ENCODE assay signal across 9 cellular contexts in the genomic region with DNA sequence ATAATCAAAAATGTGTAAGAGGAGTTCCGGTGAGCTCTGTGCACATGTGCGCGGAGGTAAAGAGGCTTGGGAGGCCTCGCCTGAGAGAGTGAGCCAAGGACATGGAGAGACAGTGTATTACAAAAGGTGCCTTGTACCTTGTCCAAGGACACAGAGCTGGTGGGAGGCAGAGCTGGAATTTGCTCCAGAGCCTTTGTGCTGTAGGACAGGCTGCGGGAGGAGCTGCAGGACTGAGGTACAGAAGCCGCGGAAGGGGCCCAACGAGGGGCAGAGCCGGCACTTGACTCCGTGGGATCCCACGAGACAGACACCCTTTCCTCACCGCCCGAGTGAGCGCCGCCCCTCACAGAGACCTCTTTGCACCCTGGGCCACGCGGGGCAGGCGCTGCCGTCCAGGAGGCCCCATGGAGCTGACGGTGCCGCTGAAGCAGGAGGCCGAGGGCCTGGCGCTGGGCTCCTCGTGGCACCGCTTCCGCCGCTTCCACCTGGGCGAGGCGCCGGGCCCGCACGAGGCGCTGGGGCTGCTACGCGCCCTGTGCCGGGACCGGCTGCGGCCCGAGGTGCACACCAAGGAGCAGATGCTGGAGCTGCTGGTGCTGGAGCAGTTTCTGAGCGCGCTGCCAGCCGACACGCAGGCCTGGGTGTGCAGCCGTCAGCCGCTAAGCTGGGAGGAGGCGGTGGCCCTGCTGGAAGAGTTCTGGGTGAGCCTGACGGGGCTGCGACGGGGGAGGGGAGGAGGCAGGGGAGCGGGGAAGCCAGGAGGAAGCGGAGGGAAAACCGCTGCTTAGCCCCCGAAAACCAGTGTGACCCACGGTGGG.
DNase-seq lines count a peak whose midpoint lies in the region; FAIRE-seq lines count a peak whose summit lies in the region.
"Had no signal": no experiment of that assay in that cellular context is flagged by ENCODE, and none has a peak within 500 bp of the region (broad histone marks: within the 10 kb centered on the region; RNA-seq: fewer than 3 reads in every experiment).

No MANE protein-coding gene starts in this region.

- peaks cover 30% of the 10 kb centered on the region for H3K4me1 Mint-ChIP-seq in activated naive CD4-positive, alpha-beta T cell treated with anti-CD3 and anti-CD28 coated beads, Interleukin-2, amount 10 ng/mL, durations not matched to agents 7 days and 5 days

- peak overlapping the region; percentile 8 for H3K4me3 Mint-ChIP-seq in activated naive CD4-positive, alpha-beta T cell treated with anti-CD3 and anti-CD28 coated beads, Interleukin-2, amount 10 ng/mL, durations not matched to agents 7 days and 5 days

- no peaks in the 10 kb centered on the region for H3K9me3 Mint-ChIP-seq in activated naive CD4-positive, alpha-beta T cell treated with anti-CD3 and anti-CD28 coated beads, Interleukin-2, amount 10 ng/mL, durations not matched to agents 7 days and 5 days

- peaks cover 10% of the 10 kb centered on the region for H3K27me3 Mint-ChIP-seq in activated naive CD4-positive, alpha-beta T cell treated with anti-CD3 and anti-CD28 coated beads, Interleukin-2, amount 10 ng/mL, durations not matched to agents 7 days and 5 days

- H3K36me3 Mint-ChIP-seq in activated naive CD4-positive, alpha-beta T cell treated with anti-CD3 and anti-CD28 coated beads, Interleukin-2, amount 10 ng/mL, durations not matched to agents 7 days and 5 days, result no peaks in the 10 kb centered on the region

- H3K27ac Mint-ChIP-seq in activated naive CD4-positive, alpha-beta T cell treated with anti-CD3 and anti-CD28 coated beads, Interleukin-2, amount 10 ng/mL, durations not matched to agents 7 days and 5 days, result peak overlapping the region; percentile 33

- peak; percentile 38 for DNase-seq in activated naive CD4-positive, alpha-beta T cell treated with anti-CD3 and anti-CD28 coated beads, Interleukin-2, amount 10 ng/mL, durations not matched to agents 7 days and 5 days
- DNase-seq in activated naive CD4-positive, alpha-beta T cell (lab: John Stamatoyannopoulos, UW), result no peak
- peak; percentile 10 for DNase-seq in dermis blood vessel endothelial cell
- DNase-seq in lung microvascular endothelial cell (ENCODE audit: low read depth in 2 of 2), result peak; percentile 7 to 17
- peak; percentile 53 for DNase-seq in ureter (ENCODE audit: low spot score)
- no peak for DNase-seq in dedifferentiated amniotic fluid mesenchymal stem cell (ENCODE audit: extremely low spot score)
- no peak for DNase-seq in RCC 7860 (ENCODE audit: low spot score)
- no peak for DNase-seq in SHP77 treated with DMSO at 0.1 percent for 48 hours (lab: John Stamatoyannopoulos, UW)
- DNase-seq: NCI-H510A had no signal

- CTCF ChIA-PET in activated naive CD4-positive, alpha-beta T cell treated with anti-CD3 and anti-CD28 coated beads, Interleukin-2, amount 10 ng/mL, durations not matched to agents 7 days and 5 days (lab: Charles Lee), result no interaction called here

- FAIRE-seq in RCC 7860 (lab: Jason Lieb, UNC), result no peak

Comparison
In these comparisons a context has a peak if more than half of its experiments do, and no peak if none do; other contexts are left out.
1. DNase-seq: peak in activated naive CD4-positive, alpha-beta T cell treated with anti-CD3 and anti-CD28 coated beads, Interleukin-2, amount 10 ng/mL, durations not matched to agents 7 days and 5 days (single experiment), dermis blood vessel endothelial cell (single experiment), lung microvascular endothelial cell (2 of 2) and ureter (single experiment); none in activated naive CD4-positive, alpha-beta T cell (0 of 4), dedifferentiated amniotic fluid mesenchymal stem cell (single experiment), RCC 7860 (single experiment) and SHP77 treated with DMSO at 0.1 percent for 48 hours (single experiment).